ENCODE assay signal across 1 cellular context in the genomic region with DNA sequence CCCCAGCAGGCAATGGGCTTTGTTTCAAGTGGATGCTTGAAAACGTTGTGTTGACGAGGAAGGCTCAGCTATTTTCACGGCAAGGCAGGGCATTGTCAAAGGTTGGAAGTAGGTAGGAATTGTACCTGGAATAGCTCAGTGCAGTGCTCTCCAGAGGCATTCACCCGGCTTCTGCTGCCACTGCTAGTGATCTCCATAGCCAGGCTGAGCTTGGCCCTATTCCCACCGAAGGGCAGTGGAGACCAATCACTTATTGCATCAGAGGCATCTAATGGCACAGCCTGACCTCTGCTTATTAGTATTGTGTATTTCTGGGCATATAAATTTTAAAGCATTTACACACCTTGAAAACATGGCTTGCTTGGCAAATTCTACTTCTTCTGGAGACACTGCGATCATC.
TF ChIP-seq lines count a peak whose summit lies in the region.

No MANE protein-coding gene starts in this region.

TF ChIP-seq in IMR-90, 13 proteins besides CTCF, POLR2A, EP300 and RAD21:
- no peak for TF ChIP-seq SMC3 (IDR thresholded peaks at IDR 0.05; ENCODE audit: low read depth, low read length)
- TF ChIP-seq BHLHE40 (IDR thresholded peaks at IDR 0.05; ENCODE audit: low read depth, low read length) = no peak
- TF ChIP-seq, protein P1, sequence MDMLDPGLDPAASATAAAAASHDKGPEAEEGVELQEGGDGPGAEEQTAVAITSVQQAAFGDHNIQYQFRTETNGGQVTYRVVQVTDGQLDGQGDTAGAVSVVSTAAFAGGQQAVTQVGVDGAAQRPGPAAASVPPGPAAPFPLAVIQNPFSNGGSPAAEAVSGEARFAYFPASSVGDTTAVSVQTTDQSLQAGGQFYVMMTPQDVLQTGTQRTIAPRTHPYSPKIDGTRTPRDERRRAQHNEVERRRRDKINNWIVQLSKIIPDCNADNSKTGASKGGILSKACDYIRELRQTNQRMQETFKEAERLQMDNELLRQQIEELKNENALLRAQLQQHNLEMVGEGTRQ (IDR thresholded peaks at IDR 0.05; ENCODE audit: low read depth, low read length) = no peak
- TF ChIP-seq MAFK (IDR thresholded peaks at IDR 0.05; ENCODE audit: low read depth, low read length) = no peak
- TF ChIP-seq MAZ (IDR thresholded peaks at IDR 0.05; ENCODE audit: borderline replicate concordance, low read depth, low read length) = no peak
- no peak for TF ChIP-seq RCOR1 (IDR thresholded peaks at IDR 0.05; ENCODE audit: insufficient replicate concordance, low read length)
- TF ChIP-seq RFX5 (IDR thresholded peaks at IDR 0.05; ENCODE audit: low read depth, low read length) = no peak
- no peak for TF ChIP-seq NFE2L2 (IDR thresholded peaks at IDR 0.05; ENCODE audit: low read depth, low read length)
- no peak for TF ChIP-seq CHD1 (IDR thresholded peaks at IDR 0.05; ENCODE audit: low read depth, low read length)
- TF ChIP-seq MXI1 (IDR thresholded peaks at IDR 0.05; ENCODE audit: borderline replicate concordance, low read depth, low read length) = no peak
- no peak for TF ChIP-seq FOS (IDR thresholded peaks at IDR 0.05; ENCODE audit: low read depth, low read length)
- no peak for TF ChIP-seq CEBPB (IDR thresholded peaks at IDR 0.05; ENCODE audit: low read depth, low read length)
